8 cellular contexts compared by ENCODE assay signal in the genomic region with DNA sequence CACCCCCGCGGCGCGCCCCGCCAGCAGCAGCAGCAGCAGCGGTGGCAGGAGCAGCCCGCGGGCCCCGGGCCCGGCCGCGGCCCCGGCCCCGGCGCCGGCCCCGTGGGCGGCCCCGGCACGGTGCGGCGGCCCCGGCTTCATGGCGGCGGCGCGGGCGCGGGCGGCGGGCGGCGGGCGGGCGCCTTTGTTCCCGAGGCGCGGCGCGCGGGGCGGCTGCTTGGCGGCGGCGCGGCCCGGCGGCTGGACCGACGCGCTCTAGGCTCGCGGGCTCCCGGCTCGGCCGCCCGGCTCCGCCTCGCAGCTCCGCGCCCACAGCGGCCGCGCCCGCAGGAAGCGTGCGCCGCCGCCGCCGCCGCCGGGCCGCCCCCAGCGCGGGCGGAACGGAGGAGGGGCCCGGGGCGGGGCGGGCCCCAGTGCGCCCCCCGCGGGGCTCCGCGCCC. TPM values are rescaled to one million over a fixed set of nuclear protein-coding genes. Genes with fewer than 3 reads are reported as not detected.
DNase-seq lines count a peak whose midpoint lies in the region; ATAC-seq and TF ChIP-seq lines count a peak whose summit lies in the region.

A gene with protein sequence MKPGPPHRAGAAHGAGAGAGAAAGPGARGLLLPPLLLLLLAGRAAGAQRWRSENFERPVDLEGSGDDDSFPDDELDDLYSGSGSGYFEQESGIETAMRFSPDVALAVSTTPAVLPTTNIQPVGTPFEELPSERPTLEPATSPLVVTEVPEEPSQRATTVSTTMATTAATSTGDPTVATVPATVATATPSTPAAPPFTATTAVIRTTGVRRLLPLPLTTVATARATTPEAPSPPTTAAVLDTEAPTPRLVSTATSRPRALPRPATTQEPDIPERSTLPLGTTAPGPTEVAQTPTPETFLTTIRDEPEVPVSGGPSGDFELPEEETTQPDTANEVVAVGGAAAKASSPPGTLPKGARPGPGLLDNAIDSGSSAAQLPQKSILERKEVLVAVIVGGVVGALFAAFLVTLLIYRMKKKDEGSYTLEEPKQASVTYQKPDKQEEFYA (minus strand): TSS at position 313 of the 440 bp plus-strand sequence. CDS start 172 bp downstream, at position 141.

- DNase-seq in activated naive CD4-positive, alpha-beta T cell treated with anti-CD3 and anti-CD28 coated beads, Interleukin-2, amount 10 ng/mL, durations not matched to agents 7 days and 5 days, result no peak
- DNase-seq in activated naive CD4-positive, alpha-beta T cell treated with Interleukin-2 at 50 U/mL for 16 hours, result no peak
- DNase-seq in activated CD4-positive, alpha-beta memory T cell treated with anti-CD3 and anti-CD28 coated beads for 36 hours, result no peak
- DNase-seq in germinal center (ENCODE audit: low spot score), result peak; percentile 49
- DNase-seq in osteoblast (ENCODE audit: insufficient read length, low spot score, missing footprints), result peak; percentile 96
- no peak for DNase-seq in ecto neural progenitor cell (ENCODE audit: low spot score)
- DNase-seq in GOT3 (lab: John Stamatoyannopoulos, UW), result no peak

- H3K27me3 Mint-ChIP-seq in activated naive CD4-positive, alpha-beta T cell treated with anti-CD3 and anti-CD28 coated beads, Interleukin-2, amount 10 ng/mL, durations not matched to agents 7 days and 5 days, result peaks cover 73% of the 10 kb centered on the region
- H3K27me3 Mint-ChIP-seq in activated CD4-positive, alpha-beta memory T cell treated with anti-CD3 and anti-CD28 coated beads for 36 hours, result peaks cover 31% of the 10 kb centered on the region

- H3K4me2 ChIP-seq in osteoblast (ENCODE audit: insufficient read depth, low read length), result peak within 1 kb of the TSS; percentile 81

- peaks cover 18% of the 10 kb centered on the region for H3K4me1 Mint-ChIP-seq in activated naive CD4-positive, alpha-beta T cell treated with anti-CD3 and anti-CD28 coated beads, Interleukin-2, amount 10 ng/mL, durations not matched to agents 7 days and 5 days
- H3K4me1 Mint-ChIP-seq in activated CD4-positive, alpha-beta memory T cell treated with anti-CD3 and anti-CD28 coated beads for 36 hours (ENCODE audit: low read depth), result peaks cover 8% of the 10 kb centered on the region

- no peak within 1 kb of the TSS for H3K27ac Mint-ChIP-seq in activated naive CD4-positive, alpha-beta T cell treated with anti-CD3 and anti-CD28 coated beads, Interleukin-2, amount 10 ng/mL, durations not matched to agents 7 days and 5 days
- H3K27ac Mint-ChIP-seq in activated CD4-positive, alpha-beta memory T cell treated with anti-CD3 and anti-CD28 coated beads for 36 hours, result no peak within 1 kb of the TSS

- H3K79me2 ChIP-seq in osteoblast (ENCODE audit: insufficient read depth, low read length), result peaks cover 5% of the 10 kb centered on the region

- H3K27me3 ChIP-seq in osteoblast (ENCODE audit: insufficient read depth, low read length), result no peaks in the 10 kb centered on the region

- ATAC-seq in GM18517 (IDR thresholded peaks at IDR 0.05; ENCODE audit: unreplicated experiment), result no peak

- H3K9me3 ChIP-seq in osteoblast (ENCODE audit: low read depth, low read length), result no peaks in the 10 kb centered on the region

- no peak for TF ChIP-seq CTCF in osteoblast (IDR thresholded peaks at IDR 0.05; ENCODE audit: extremely low read depth, low read depth, low read length)

- no peaks in the 10 kb centered on the region for H3K36me3 ChIP-seq in osteoblast (ENCODE audit: insufficient read depth, low read length)

- intact Hi-C loops in activated CD4-positive, alpha-beta memory T cell treated with anti-CD3 and anti-CD28 coated beads for 36 hours (cut with micrococcal nuclease), result no loop called here

- peak within 1 kb of the TSS; percentile 71 for H3K4me3 ChIP-seq in osteoblast (ENCODE audit: insufficient read depth, low read length)

- no peaks in the 10 kb centered on the region for H3K36me3 Mint-ChIP-seq in activated naive CD4-positive, alpha-beta T cell treated with anti-CD3 and anti-CD28 coated beads, Interleukin-2, amount 10 ng/mL, durations not matched to agents 7 days and 5 days
- no peaks in the 10 kb centered on the region for H3K36me3 Mint-ChIP-seq in activated CD4-positive, alpha-beta memory T cell treated with anti-CD3 and anti-CD28 coated beads for 36 hours

- H3K4me3 Mint-ChIP-seq in activated naive CD4-positive, alpha-beta T cell treated with anti-CD3 and anti-CD28 coated beads, Interleukin-2, amount 10 ng/mL, durations not matched to agents 7 days and 5 days, result peak within 1 kb of the TSS; percentile 69
- peak within 1 kb of the TSS; percentile 70 for H3K4me3 Mint-ChIP-seq in activated CD4-positive, alpha-beta memory T cell treated with anti-CD3 and anti-CD28 coated beads for 36 hours

- CTCF ChIA-PET in activated naive CD4-positive, alpha-beta T cell treated with anti-CD3 and anti-CD28 coated beads, Interleukin-2, amount 10 ng/mL, durations not matched to agents 7 days and 5 days (lab: Charles Lee), result no interaction called here
- CTCF ChIA-PET in activated CD4-positive, alpha-beta memory T cell treated with anti-CD3 and anti-CD28 coated beads for 36 hours (lab: Charles Lee), result interaction anchor here (0.6 to 0.7 kb wide), 2 partner anchors 106 to 190 kb away, joined by 3 read pairs; no protein-coding TSS in a partner anchor

- no peaks in the 10 kb centered on the region for H3K9me3 Mint-ChIP-seq in activated naive CD4-positive, alpha-beta T cell treated with anti-CD3 and anti-CD28 coated beads, Interleukin-2, amount 10 ng/mL, durations not matched to agents 7 days and 5 days
- no peaks in the 10 kb centered on the region for H3K9me3 Mint-ChIP-seq in activated CD4-positive, alpha-beta memory T cell treated with anti-CD3 and anti-CD28 coated beads for 36 hours

- POLR2A ChIA-PET in activated CD4-positive, alpha-beta memory T cell treated with anti-CD3 and anti-CD28 coated beads for 36 hours (lab: Charles Lee), result no interaction called here

- H2AFZ ChIP-seq in osteoblast (ENCODE audit: low read length), result peak within 1 kb of the TSS; percentile 84

- H3K27ac ChIP-seq in osteoblast (ENCODE audit: low read depth, low read length), result no peak within 1 kb of the TSS

- H3K4me1 ChIP-seq in osteoblast (ENCODE audit: insufficient read depth, low read length), result no peaks in the 10 kb centered on the region

- peaks cover 7% of the 10 kb centered on the region for H4K20me1 ChIP-seq in osteoblast (ENCODE audit: insufficient read depth, low read length)

RNA-seq across cellular contexts. Expression of the gene that starts here (rescaled TPM):
- total RNA-seq in activated CD4-positive, alpha-beta memory T cell treated with anti-CD3 and anti-CD28 coated beads for 36 hours, result under 1 TPM; 0.12 to 0.17 TPM
- 38.0 and 39.8 TPM in 2 replicates for total RNA-seq in osteoblast

Comparison
In these comparisons a context has a peak if more than half of its experiments do, and no peak if none do; other contexts are left out.
1. RNA of the gene that starts here (total RNA-seq): 38.0 to 39.8 TPM in osteoblast; 0.12 to 0.17 TPM in activated CD4-positive, alpha-beta memory T cell treated with anti-CD3 and anti-CD28 coated beads for 36 hours; every median in the first group is over 10 times any median in the second.
2. DNase-seq: peak in germinal center (single experiment) and osteoblast (single experiment); none in activated naive CD4-positive, alpha-beta T cell treated with anti-CD3 and anti-CD28 coated beads, Interleukin-2, amount 10 ng/mL, durations not matched to agents 7 days and 5 days (single experiment), activated naive CD4-positive, alpha-beta T cell treated with Interleukin-2 at 50 U/mL for 16 hours (single experiment), activated CD4-positive, alpha-beta memory T cell treated with anti-CD3 and anti-CD28 coated beads for 36 hours (single experiment), ecto neural progenitor cell (single experiment) and GOT3 (single experiment).